Comparison of ENCODE assay signal across 22 cellular contexts in genomic region chr9:21871256-21871975, GRCh38.
"Had no signal": no experiment of that assay in that cellular context is flagged by ENCODE, and none has a peak within 500 bp of the region (broad histone marks: within the 10 kb centered on the region; RNA-seq: fewer than 3 reads in every experiment).

No MANE protein-coding gene starts in this region.

- ATAC-seq: activated naive CD4-positive, alpha-beta T cell treated with anti-CD3 and anti-CD28 coated beads, Interleukin-2, amount 50 U/mL, for 72 hours; activated T-helper 17 cell treated with anti-CD3 and anti-CD28 coated beads, Interleukin-2, amount 50 U/mL, for 72 hours; lower lobe of right lung; stimulated activated naive B cell treated with anti-CD40 and anti-IgM and Interleukin-4, amounts not matched to agents 10 μg/mL and 1 μg/mL and 100 μg/mL, for 72 hours had no signal

- H3K27me3 Mint-ChIP-seq: activated T-cell treated with anti-CD3 and anti-CD28 coated beads, Interleukin-2, amount 50 U/mL, for 24 hours; activated T-helper 17 cell treated with anti-CD3 and anti-CD28 coated beads, Interleukin-2, amount 50 U/mL, for 72 hours; naive B cell; stimulated activated naive B cell treated with anti-CD40 and anti-IgM and Interleukin-4, amounts not matched to agents 10 μg/mL and 1 μg/mL and 100 μg/mL, for 72 hours; type B pancreatic cell had no signal

- FAIRE-seq: kidney, TTC549 had no signal

- H3K27ac ChIP-seq: brain microvascular endothelial cell, lower lobe of right lung, right lobe of liver, skin epidermis, thoracic aorta, vagina had no signal

- H3K4me3 Mint-ChIP-seq: activated T-cell treated with anti-CD3 and anti-CD28 coated beads, Interleukin-2, amount 50 U/mL, for 24 hours; activated T-helper 17 cell treated with anti-CD3 and anti-CD28 coated beads, Interleukin-2, amount 50 U/mL, for 72 hours; naive B cell; stimulated activated naive B cell treated with anti-CD40 and anti-IgM and Interleukin-4, amounts not matched to agents 10 μg/mL and 1 μg/mL and 100 μg/mL, for 72 hours; type B pancreatic cell had no signal

- H3K4me3 ChIP-seq: lower lobe of right lung, right lobe of liver, skin epidermis, thoracic aorta, vagina had no signal

- DNase-seq: activated CD4-positive, alpha-beta T cell treated with anti-CD3 and anti-CD28 coated beads, Interleukin-2, amount 50 U/mL, for 4 hours; activated CD8-positive, alpha-beta memory T cell treated with anti-CD3 and anti-CD28 coated beads for 24 hours; activated CD8-positive, alpha-beta memory T cell treated with anti-CD3 and anti-CD28 coated beads, Interleukin-2, amount 50 U/mL, for 4 hours; activated T-cell treated with anti-CD3 and anti-CD28 coated beads, Interleukin-2, amount 50 U/mL, for 24 hours; aorta; brain microvascular endothelial cell; central memory CD4-positive, alpha-beta T cell; effector memory CD4-positive, alpha-beta T cell; kidney; lower lobe of right lung; naive B cell; occipital lobe; right lobe of liver; stimulated activated CD4-positive, alpha-beta T cell treated with anti-CD3 and anti-CD28 coated beads, Interleukin-2, amount 100 ng/mL, for 24 hours; stimulated activated naive B cell treated with anti-CD40 and anti-IgM and Interleukin-4, amounts not matched to agents 10 μg/mL and 1 μg/mL and 100 μg/mL, for 72 hours had no signal

- H3K4me1 ChIP-seq: lower lobe of right lung, right lobe of liver, vagina had no signal

- H3K9me3 ChIP-seq: lower lobe of right lung, right lobe of liver, thoracic aorta, vagina had no signal

- H3K4me1 Mint-ChIP-seq: activated T-helper 17 cell treated with anti-CD3 and anti-CD28 coated beads, Interleukin-2, amount 50 U/mL, for 72 hours had no signal

- H3K9me3 Mint-ChIP-seq: activated T-helper 17 cell treated with anti-CD3 and anti-CD28 coated beads, Interleukin-2, amount 50 U/mL, for 72 hours had no signal

- H3K36me3 ChIP-seq: brain microvascular endothelial cell, right lobe of liver, thoracic aorta had no signal

- H3K27ac Mint-ChIP-seq: activated naive CD4-positive, alpha-beta T cell treated with anti-CD3 and anti-CD28 coated beads, Interleukin-2, amount 50 U/mL, for 72 hours; activated T-cell treated with anti-CD3 and anti-CD28 coated beads, Interleukin-2, amount 50 U/mL, for 24 hours; activated T-helper 17 cell treated with anti-CD3 and anti-CD28 coated beads, Interleukin-2, amount 50 U/mL, for 72 hours; naive B cell; stimulated activated naive B cell treated with anti-CD40 and anti-IgM and Interleukin-4, amounts not matched to agents 10 μg/mL and 1 μg/mL and 100 μg/mL, for 72 hours; type B pancreatic cell had no signal

- H3K27me3 ChIP-seq: brain microvascular endothelial cell, right lobe of liver, vagina had no signal
